In the genomic region with DNA sequence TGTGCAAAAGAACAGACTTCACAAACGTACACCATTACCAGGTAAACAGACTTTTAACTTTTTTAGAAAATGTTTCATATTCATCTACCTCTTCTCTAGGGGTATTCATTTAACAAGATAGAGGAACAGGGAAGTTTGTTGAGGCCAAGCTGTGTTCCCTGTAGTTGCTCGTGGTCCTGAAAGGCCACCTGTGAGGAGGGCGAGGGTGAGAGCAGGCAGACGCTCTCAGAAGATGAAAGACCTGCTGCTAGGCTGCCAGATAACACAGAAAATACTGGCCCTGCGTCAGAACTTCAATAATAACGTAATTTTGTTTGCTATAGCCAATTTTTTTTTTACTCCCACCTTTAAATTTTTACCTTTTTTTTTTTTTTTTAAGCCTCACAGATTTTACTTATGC, we compare ENCODE assay signal across 23 cellular contexts.
"Had no signal": no experiment of that assay in that cellular context is flagged by ENCODE, and none has a peak within 500 bp of the region (broad histone marks: within the 10 kb centered on the region; RNA-seq: fewer than 3 reads in every experiment).

No MANE protein-coding gene starts in this region.

- H3K27ac Mint-ChIP-seq: activated CD4-positive, alpha-beta memory T cell treated with anti-CD3 and anti-CD28 coated beads, Interleukin-2, amount 10 ng/mL, durations not matched to agents 7 days and 5 days; activated CD8-positive, alpha-beta memory T cell treated with anti-CD3 and anti-CD28 coated beads, Interleukin-2, amount 10 ng/mL, durations not matched to agents 7 days and 5 days; activated naive CD8-positive, alpha-beta T cell treated with anti-CD3 and anti-CD28 coated beads, Interleukin-2, amount 50 U/mL, for 24 hours; naive thymus-derived CD8-positive, alpha-beta T cell; T-helper 17 cell had no signal

- H3K27me3 ChIP-seq: left lung, right atrium auricular region, thyroid gland had no signal

- H3K4me1 ChIP-seq: prostate gland had no signal

- H3K9me3 ChIP-seq: prostate gland, thyroid gland had no signal

- H3K36me3 ChIP-seq: prostate gland had no signal

- H3K27me3 Mint-ChIP-seq: activated CD4-positive, alpha-beta memory T cell treated with anti-CD3 and anti-CD28 coated beads, Interleukin-2, amount 10 ng/mL, durations not matched to agents 7 days and 5 days; activated naive CD8-positive, alpha-beta T cell treated with anti-CD3 and anti-CD28 coated beads, Interleukin-2, amount 50 U/mL, for 24 hours; brain had no signal

- H3K4me3 ChIP-seq: left lung, lung, prostate gland, right atrium auricular region, thyroid gland had no signal

- H3K4me1 Mint-ChIP-seq: activated CD8-positive, alpha-beta memory T cell treated with anti-CD3 and anti-CD28 coated beads, Interleukin-2, amount 10 ng/mL, durations not matched to agents 7 days and 5 days; activated naive CD8-positive, alpha-beta T cell treated with anti-CD3 and anti-CD28 coated beads, Interleukin-2, amount 50 U/mL, for 24 hours; brain had no signal

- ATAC-seq: activated CD8-positive, alpha-beta memory T cell treated with anti-CD3 and anti-CD28 coated beads, Interleukin-2, amount 10 ng/mL, durations not matched to agents 7 days and 5 days; activated naive CD8-positive, alpha-beta T cell treated with anti-CD3 and anti-CD28 coated beads, Interleukin-2, amount 50 U/mL, for 24 hours; esophagus mucosa; left lung; naive thymus-derived CD8-positive, alpha-beta T cell; T-helper 17 cell had no signal

- DNase-seq: activated CD4-positive, alpha-beta memory T cell treated with anti-CD3 and anti-CD28 coated beads, Interleukin-2, amount 10 ng/mL, durations not matched to agents 7 days and 5 days; activated CD4-positive, alpha-beta T cell treated with anti-CD3 and anti-CD28 coated beads for 48 hours; activated CD8-positive, alpha-beta memory T cell treated with anti-CD3 and anti-CD28 coated beads, Interleukin-2, amount 10 ng/mL, durations not matched to agents 7 days and 5 days; activated effector memory CD4-positive, alpha-beta T cell treated with anti-CD3 and anti-CD28 coated beads, Interleukin-2, amount 50 U/mL, for 16 hours; activated naive CD4-positive, alpha-beta T cell treated with anti-CD3 and anti-CD28 coated beads, Interleukin-2, amount 50 U/mL, for 16 hours; activated naive CD8-positive, alpha-beta T cell treated with anti-CD3 and anti-CD28 coated beads, Interleukin-2, amount 50 U/mL, for 24 hours; activated T-cell treated with anti-CD3 and anti-CD28 coated beads for 4 hours; anterior cingulate cortex; dermis blood vessel endothelial cell; effector CD8-positive, alpha-beta T cell; foreskin melanocyte; kidney glomerular epithelial cell; left lung; naive thymus-derived CD8-positive, alpha-beta T cell; stimulated activated CD4-positive, alpha-beta T cell treated with anti-CD3 and anti-CD28 coated beads, Interleukin-4, amount 100 ng/mL, for 24 hours; stimulated activated naive CD4-positive, alpha-beta T cell treated with Interleukin-2 at 50 U/mL for 16 hours; T-helper 17 cell; thyroid gland had no signal

- H3K4me3 Mint-ChIP-seq: activated CD4-positive, alpha-beta memory T cell treated with anti-CD3 and anti-CD28 coated beads, Interleukin-2, amount 10 ng/mL, durations not matched to agents 7 days and 5 days; activated CD8-positive, alpha-beta memory T cell treated with anti-CD3 and anti-CD28 coated beads, Interleukin-2, amount 10 ng/mL, durations not matched to agents 7 days and 5 days; activated naive CD8-positive, alpha-beta T cell treated with anti-CD3 and anti-CD28 coated beads, Interleukin-2, amount 50 U/mL, for 24 hours; brain; naive thymus-derived CD8-positive, alpha-beta T cell; T-helper 17 cell had no signal

- H3K36me3 Mint-ChIP-seq: activated CD8-positive, alpha-beta memory T cell treated with anti-CD3 and anti-CD28 coated beads, Interleukin-2, amount 10 ng/mL, durations not matched to agents 7 days and 5 days had no signal

- H3K27ac ChIP-seq: left lung, prostate gland, right atrium auricular region, thyroid gland had no signal

- H3K9me3 Mint-ChIP-seq: activated CD4-positive, alpha-beta memory T cell treated with anti-CD3 and anti-CD28 coated beads, Interleukin-2, amount 10 ng/mL, durations not matched to agents 7 days and 5 days; activated naive CD8-positive, alpha-beta T cell treated with anti-CD3 and anti-CD28 coated beads, Interleukin-2, amount 50 U/mL, for 24 hours had no signal
